7 cellular contexts compared by ENCODE assay signal in genomic region chr17:54891176-54891821, GRCh38. TPM values are rescaled to one million over a fixed set of nuclear protein-coding genes. Genes with fewer than 3 reads are reported as not detected.
A peak's percentile ranks its signal among the peaks of the same experiment; 100 is the strongest.
DNase-seq lines count a peak whose midpoint lies in the region; ATAC-seq and TF ChIP-seq lines count a peak whose summit lies in the region.

No MANE protein-coding gene starts in this region.

- no peaks in the 10 kb centered on the region for H3F3A ChIP-seq in PC-3 (ENCODE audit: low read length, unreplicated experiment)

- H3K4me1 ChIP-seq in Karpas-422 (ENCODE audit: low read length) (no peaks in the 10 kb centered on the region), PC-3 (ENCODE audit: insufficient read depth, low read length) (no peaks in the 10 kb centered on the region)

- H3K9me3 ChIP-seq in Karpas-422 (ENCODE audit: low read length) (no peaks in the 10 kb centered on the region), PC-3 (ENCODE audit: low read length) (no peaks in the 10 kb centered on the region)

- intact Hi-C loops in PC-3 (cut with micrococcal nuclease), result no loop called here

- CTCF ChIA-PET in PC-3 (lab: Charles Lee), result no interaction called here

- peak; percentile 11 for DNase-seq in GM12865 (ENCODE audit: low read depth)
- peak; percentile 80 for DNase-seq in Karpas-422
- DNase-seq in PC-3, result peak; percentile 88
- no peak for DNase-seq in epithelial cell of proximal tubule (ENCODE audit: low read depth)
- DNase-seq in occipital lobe (lab: John Stamatoyannopoulos, UW), result peak; percentile 22

- H3K4me2 ChIP-seq in Karpas-422 (ENCODE audit: low read depth, low read length, poor library complexity, severe bottlenecking) (no peak overlapping the region), PC-3 (ENCODE audit: low read length) (no peak overlapping the region)

- H3K9ac ChIP-seq in Karpas-422 (ENCODE audit: low read length) (no peak overlapping the region), PC-3 (ENCODE audit: low read length) (no peak overlapping the region)

- no peak overlapping the region for H3K27ac ChIP-seq in Karpas-422 (ENCODE audit: low read length)
- H3K27ac ChIP-seq in PC-3 (ENCODE audit: low read length), result no peak overlapping the region

- H4K20me1 ChIP-seq in Karpas-422 (ENCODE audit: insufficient read depth, low read depth, low read length) (no peaks in the 10 kb centered on the region), PC-3 (ENCODE audit: low read length) (no peaks in the 10 kb centered on the region)

- no TSS peak for BruUV-seq in PC-3 (replicated peaks; lab: Mats Ljungman, UMichigan)

- H3K79me2 ChIP-seq in Karpas-422 (ENCODE audit: low read length) (no peaks in the 10 kb centered on the region), PC-3 (ENCODE audit: low read length) (no peaks in the 10 kb centered on the region)

- TF ChIP-seq CTCF in GM12865 (IDR thresholded peaks at IDR 0.05; ENCODE audit: insufficient read depth, low read depth, low read length, missing control alignments) (no peak), PC-3 (conservative IDR thresholded peaks at IDR 0.05; ENCODE audit: low read depth, low read length) (peak; percentile 87), epithelial cell of proximal tubule (conservative IDR thresholded peaks at IDR 0.05; ENCODE audit: low read depth, low read length) (peak; percentile 62)

- no peaks in the 10 kb centered on the region for H3K9me2 ChIP-seq in Karpas-422 (replicated peaks; ENCODE audit: insufficient read depth, low read length)
- H3K9me2 ChIP-seq in PC-3 (replicated peaks; ENCODE audit: low read length), result no peaks in the 10 kb centered on the region

- H3K36me3 ChIP-seq in Karpas-422 (ENCODE audit: insufficient read depth, low read length) (no peaks in the 10 kb centered on the region), PC-3 (ENCODE audit: low read depth, low read length) (no peaks in the 10 kb centered on the region)

- H2AFZ ChIP-seq in Karpas-422 (ENCODE audit: low read length), result no peak overlapping the region
- no peak overlapping the region for H2AFZ ChIP-seq in PC-3 (ENCODE audit: low read length)

- no peaks in the 10 kb centered on the region for H3K27me3 ChIP-seq in Karpas-422 (ENCODE audit: low read length)
- peaks cover 11% of the 10 kb centered on the region; the same call in 1 of the 2 replicates for H3K27me3 ChIP-seq in PC-3 (ENCODE audit: low read length)

- H3K4me3 ChIP-seq in GM12865 (ENCODE audit: low read depth, low read length) (no peak overlapping the region), Karpas-422 (ENCODE audit: low read length) (no peak overlapping the region), PC-3 (ENCODE audit: low read length) (no peak overlapping the region), epithelial cell of proximal tubule (ENCODE audit: low read depth, low read length) (no peak overlapping the region)

- POLR2A ChIA-PET in PC-3 (lab: Charles Lee; ENCODE audit: unreplicated experiment), result no interaction called here

- ATAC-seq in PC-3 (peak; percentile 86), HG03175 (IDR thresholded peaks at IDR 0.05; ENCODE audit: unreplicated experiment) (no peak), GM19455 (IDR thresholded peaks at IDR 0.05; ENCODE audit: unreplicated experiment) (no peak)

RNA-seq across cellular contexts. Expression of gene TOM1L1, which starts 9.4 kb away (rescaled TPM):
- not detected in 2 replicates for total RNA-seq in Karpas-422 (2014; rRNA removed; shearing (Covaris generic); ENCODE audit: low replicate concordance)
- 35.4 and 48.1 TPM in 2 replicates for total RNA-seq in PC-3 (2014; rRNA removed)
- total RNA-seq in epithelial cell of proximal tubule, result 71.4 and 81.2 TPM in 2 replicates
- total RNA-seq in occipital lobe, result 7.8 TPM
